Comparison of ENCODE assay signal across 8 cellular contexts in the genomic region with DNA sequence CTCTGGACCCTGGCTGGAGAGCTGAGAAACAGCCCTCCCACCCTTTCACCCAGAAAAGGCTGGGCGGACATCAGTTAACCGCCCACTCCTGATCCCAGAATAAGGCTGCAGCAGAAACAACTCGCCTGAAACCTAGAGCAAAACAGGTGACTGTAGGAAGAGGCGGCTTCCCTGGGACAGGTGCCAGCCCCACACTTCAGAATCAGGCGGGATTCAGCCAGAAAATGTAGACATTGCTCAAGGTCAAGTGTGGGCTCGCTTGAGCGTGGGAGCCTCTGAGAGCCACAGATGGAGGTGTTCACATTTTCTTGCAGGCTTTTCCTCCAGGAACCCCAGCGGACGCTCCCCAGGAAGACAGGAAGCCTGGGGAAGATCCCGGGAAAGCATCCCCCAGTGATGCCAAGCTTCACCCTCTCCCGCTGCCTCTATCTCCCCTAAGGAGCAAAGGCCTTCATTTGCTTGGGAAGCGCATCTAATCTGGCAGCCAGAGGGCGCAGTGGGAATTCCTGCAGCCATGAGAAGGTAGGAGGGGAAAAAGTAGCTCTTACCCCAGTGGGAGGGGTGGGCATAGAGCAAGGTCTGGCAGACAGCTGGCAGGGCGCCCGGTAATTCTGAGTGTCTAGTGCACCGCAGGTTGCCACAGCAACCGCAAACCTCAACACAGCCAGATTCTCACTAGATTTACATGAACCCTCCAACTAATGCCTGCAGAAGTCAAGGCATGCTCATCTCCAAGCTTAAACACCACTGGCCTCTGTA.
A peak's percentile ranks its signal among the peaks of the same experiment; 100 is the strongest.
DNase-seq lines count a peak whose midpoint lies in the region; ATAC-seq and TF ChIP-seq lines count a peak whose summit lies in the region.

No MANE protein-coding gene starts in this region.

- DNase-seq in G401 (ENCODE audit: low spot score) (peak; percentile 76), NB4 (ENCODE audit: low read depth) (peak; percentile 43), SHP77 treated with DMSO at 0.1 percent for 48 hours (lab: John Stamatoyannopoulos, UW) (peak; percentile 83), globus pallidus (ENCODE audit: low spot score) (peak; percentile 33), progenitor cell of endocrine pancreas (ENCODE audit: low spot score, unreplicated experiment) (no peak), GM13977 (ENCODE audit: low spot score) (no peak)

- TF ChIP-seq CTCF in NB4 (IDR thresholded peaks at IDR 0.05; ENCODE audit: low read depth, low read length) (peak; percentile 52), progenitor cell of endocrine pancreas (IDR thresholded peaks at IDR 0.05; ENCODE audit: unreplicated experiment) (peak; percentile 58), GM13977 (IDR thresholded peaks at IDR 0.05; ENCODE audit: extremely low read depth, insufficient read depth, missing control alignments) (no peak)

- H3K27me3 Mint-ChIP-seq in progenitor cell of endocrine pancreas, result peaks cover 3% of the 10 kb centered on the region

- no peak for TF ChIP-seq POLR2A in NB4 (IDR thresholded peaks at IDR 0.05; ENCODE audit: extremely low read depth, insufficient read length)

- no peaks in the 10 kb centered on the region for H3K4me1 Mint-ChIP-seq in progenitor cell of endocrine pancreas (ENCODE audit: low read depth)

- H3K9me3 Mint-ChIP-seq in progenitor cell of endocrine pancreas (ENCODE audit: low read depth), result no peaks in the 10 kb centered on the region

- in situ Hi-C loops in G401 (cut with HindIII; ENCODE audit: low sequenced_read_pairs) (no loop called here), GM13977 (cut with MboI; ENCODE audit: low pct_unique_long_range_greater_than_20kb, low sequenced_read_pairs, unreplicated experiment) (no loop called here)

- ATAC-seq in GM21717 (IDR thresholded peaks at IDR 0.05; ENCODE audit: unreplicated experiment) (no peak), HG02763 (IDR thresholded peaks at IDR 0.05; ENCODE audit: unreplicated experiment) (no peak)

- H3K27ac Mint-ChIP-seq in progenitor cell of endocrine pancreas, result no peak overlapping the region

- no peak overlapping the region for H3K4me3 Mint-ChIP-seq in progenitor cell of endocrine pancreas (ENCODE audit: low read depth)

- no peak overlapping the region for H3K4me3 ChIP-seq in NB4 (ENCODE audit: low read depth, low read length)

- H3K36me3 Mint-ChIP-seq in progenitor cell of endocrine pancreas (ENCODE audit: insufficient read depth), result no peaks in the 10 kb centered on the region

Comparison
In these comparisons a context has a peak if more than half of its experiments do, and no peak if none do; other contexts are left out.
1. DNase-seq: peak in G401 (single experiment), NB4 (single experiment), SHP77 treated with DMSO at 0.1 percent for 48 hours (single experiment) and globus pallidus (single experiment); none in progenitor cell of endocrine pancreas (single experiment) and GM13977 (single experiment).